In genomic region chr20:9838035-9838377, GRCh38 we compare ENCODE assay signal across 11 cellular contexts. TPM values are rescaled to one million over a fixed set of nuclear protein-coding genes. Genes with fewer than 3 reads are reported as not detected.
DNase-seq lines count a peak whose midpoint lies in the region; ATAC-seq, FAIRE-seq and TF ChIP-seq lines count a peak whose summit lies in the region.
"Had no signal": no experiment of that assay in that cellular context is flagged by ENCODE, and none has a peak within 500 bp of the region (broad histone marks: within the 10 kb centered on the region; RNA-seq: fewer than 3 reads in every experiment).

No MANE protein-coding gene starts in this region.

- H3K36me3 ChIP-seq in astrocyte (ENCODE audit: insufficient read depth, low read length) (no peaks in the 10 kb centered on the region), iPS-20b (ENCODE audit: insufficient read depth, low read depth, low read length) (no peaks in the 10 kb centered on the region), tibial artery (no peaks in the 10 kb centered on the region), right atrium auricular region (no peaks in the 10 kb centered on the region)

- no peaks in the 10 kb centered on the region for H3K36me3 Mint-ChIP-seq in astrocyte (ENCODE audit: low read depth, unreplicated experiment)
- no peaks in the 10 kb centered on the region for H3K36me3 Mint-ChIP-seq in CD4-positive, alpha-beta T cell (ENCODE audit: low read depth)
- H3K36me3 Mint-ChIP-seq: activated naive CD4-positive, alpha-beta T cell treated with anti-CD3 and anti-CD28 coated beads, Interleukin-2, amount 50 U/mL, for 24 hours had no signal

- H3K9ac ChIP-seq in astrocyte (ENCODE audit: low read length) (no peak overlapping the region), iPS-20b (ENCODE audit: low read depth, low read length) (no peak overlapping the region)

- no peaks in the 10 kb centered on the region for H3K79me2 ChIP-seq in astrocyte (ENCODE audit: insufficient read depth, low read length)

- H3K27me3 Mint-ChIP-seq in astrocyte (ENCODE audit: low read depth, unreplicated experiment): peaks cover 30% of the 10 kb centered on the region
- peaks cover 54% of the 10 kb centered on the region for H3K27me3 Mint-ChIP-seq in CD4-positive, alpha-beta T cell

- no peaks in the 10 kb centered on the region for H4K20me1 ChIP-seq in astrocyte (ENCODE audit: insufficient read depth, low read length)

- intact Hi-C loops in tibial artery (cut with DNase I; ENCODE audit: low total_unique reads): no loop called here
- intact Hi-C loops in CD4-positive, alpha-beta T cell (cut with DNase I, micrococcal nuclease): no loop called here

- H3K4me1 ChIP-seq in astrocyte (ENCODE audit: insufficient read depth, low read length) (no peaks in the 10 kb centered on the region), iPS-20b (ENCODE audit: insufficient read depth, low read length) (peaks cover 3% of the 10 kb centered on the region; the same call in 1 of the 2 replicates), tibial artery (peaks cover 0 to 16% (median 3%) of the 10 kb centered on the region in 4 donors), right atrium auricular region (peaks cover 0 to 8% of the 10 kb centered on the region in 2 donors)

- peak; percentile 60 for DNase-seq in NCI-H1105 treated with DMSO at 0.1 percent for 48 hours (lab: John Stamatoyannopoulos, UW)
- no peak for DNase-seq in NCI-H1105 (lab: John Stamatoyannopoulos, UW)
- DNase-seq in astrocyte (ENCODE audit: low read depth): no peak
- DNase-seq in tibial artery: no peak
- no peak for DNase-seq in SIG-M5 treated with dmso at 0.1 percent for 504 hours (lab: John Stamatoyannopoulos, UW; ENCODE audit: unreplicated experiment)
- DNase-seq in CD4-positive, alpha-beta T cell: no peak
- DNase-seq in right atrium auricular region (ENCODE audit: low spot score): no peak
- DNase-seq: stimulated activated CD4-positive, alpha-beta T cell treated with anti-CD3 and anti-CD28 coated beads, Interleukin-4, amount 100 ng/mL, for 24 hours had no signal

- H3K9me3 Mint-ChIP-seq in astrocyte (ENCODE audit: unreplicated experiment): no peaks in the 10 kb centered on the region
- H3K9me3 Mint-ChIP-seq in CD4-positive, alpha-beta T cell: peaks cover 4% of the 10 kb centered on the region

- no peak for FAIRE-seq in astrocyte (lab: Jason Lieb, UNC)
- FAIRE-seq: A204.1 had no signal

- POLR2A ChIA-PET in CD4-positive, alpha-beta T cell (lab: Charles Lee): no interaction called here

- H3K27me3 ChIP-seq in astrocyte (ENCODE audit: insufficient read depth, low read length): peaks cover 3% of the 10 kb centered on the region
- peaks cover 35% of the 10 kb centered on the region for H3K27me3 ChIP-seq in iPS-20b (ENCODE audit: insufficient read depth, low read length)
- peaks cover 0 to 19% of the 10 kb centered on the region in 2 donors for H3K27me3 ChIP-seq in tibial artery
- H3K27me3 ChIP-seq in CD4-positive, alpha-beta T cell (ENCODE audit: control insufficient read depth, insufficient read depth, low read length): peaks cover 15% of the 10 kb centered on the region
- H3K27me3 ChIP-seq in right atrium auricular region: no peaks in the 10 kb centered on the region

- no peaks in the 10 kb centered on the region for H3K4me1 Mint-ChIP-seq in astrocyte (ENCODE audit: low read depth, unreplicated experiment)
- no peaks in the 10 kb centered on the region for H3K4me1 Mint-ChIP-seq in CD4-positive, alpha-beta T cell (ENCODE audit: low read depth)

- TF ChIP-seq CTCF in astrocyte (IDR thresholded peaks at IDR 0.05; ENCODE audit: insufficient read depth, low read depth, low read length) (no peak), tibial artery (IDR thresholded peaks at IDR 0.05) (no peak), right atrium auricular region (IDR thresholded peaks at IDR 0.05) (no peak)
- TF ChIP-seq CTCF in CD4-positive, alpha-beta T cell (IDR thresholded peaks at IDR 0.05): no peak

- ATAC-seq in CD4-positive, alpha-beta T cell (ENCODE audit: poor library complexity): no peak

- CTCF ChIA-PET in CD4-positive, alpha-beta T cell (lab: Charles Lee): no interaction called here

- no peak overlapping the region for H3K27ac ChIP-seq in astrocyte (ENCODE audit: low read depth, low read length)
- H3K27ac ChIP-seq in iPS-20b (ENCODE audit: low read length): no peak overlapping the region
- no peak overlapping the region for H3K27ac ChIP-seq in tibial artery
- H3K27ac ChIP-seq in CD4-positive, alpha-beta T cell (ENCODE audit: low read depth, low read length): no peak overlapping the region
- no peak overlapping the region for H3K27ac ChIP-seq in right atrium auricular region

- H3K27ac Mint-ChIP-seq in astrocyte (ENCODE audit: unreplicated experiment): no peak overlapping the region
- H3K27ac Mint-ChIP-seq in CD4-positive, alpha-beta T cell: no peak overlapping the region
- H3K27ac Mint-ChIP-seq: activated naive CD4-positive, alpha-beta T cell treated with anti-CD3 and anti-CD28 coated beads, Interleukin-2, amount 50 U/mL, for 24 hours had no signal

- H2AFZ ChIP-seq in astrocyte (ENCODE audit: low read depth, low read length): peak overlapping the region; percentile 87

- peak overlapping the region; percentile 80 for H3K4me3 Mint-ChIP-seq in astrocyte (ENCODE audit: unreplicated experiment)
- no peak overlapping the region for H3K4me3 Mint-ChIP-seq in CD4-positive, alpha-beta T cell
- H3K4me3 Mint-ChIP-seq: activated naive CD4-positive, alpha-beta T cell treated with anti-CD3 and anti-CD28 coated beads, Interleukin-2, amount 50 U/mL, for 24 hours had no signal

- no peaks in the 10 kb centered on the region for H3K9me3 ChIP-seq in astrocyte (ENCODE audit: insufficient read depth, low read depth, low read length)
- H3K9me3 ChIP-seq in iPS-20b (ENCODE audit: insufficient read depth, low read depth, low read length): no peaks in the 10 kb centered on the region
- no peaks in the 10 kb centered on the region for H3K9me3 ChIP-seq in tibial artery
- H3K9me3 ChIP-seq in CD4-positive, alpha-beta T cell (ENCODE audit: control insufficient read depth, low read length): no peaks in the 10 kb centered on the region
- peaks cover 0 to 10% of the 10 kb centered on the region in 2 donors for H3K9me3 ChIP-seq in right atrium auricular region

- peak overlapping the region; percentile 55 for H3K4me3 ChIP-seq in astrocyte (ENCODE audit: insufficient read depth, low read depth, low read length)
- peak overlapping the region; percentile 69 for H3K4me3 ChIP-seq in iPS-20b (ENCODE audit: low read length)
- peak overlapping the region; percentile 42 to 48 for H3K4me3 ChIP-seq in tibial artery
- H3K4me3 ChIP-seq in right atrium auricular region: no peak overlapping the region

- H3K4me2 ChIP-seq in astrocyte (ENCODE audit: low read length): peak overlapping the region; percentile 84

RNA-seq across cellular contexts. Expression of gene PAK5, which starts 0.9 kb away (rescaled TPM):
- 0.16 and 0.19 TPM in 2 replicates for total RNA-seq in astrocyte
- not detected for total RNA-seq in CD4-positive, alpha-beta T cell
- under 1 TPM in 1 of 2 donors, not detected in 1; 0.12 TPM for total RNA-seq in right atrium auricular region

Comparison
In these comparisons a context has a peak if more than half of its experiments do, and no peak if none do; other contexts are left out.
1. H3K4me3 ChIP-seq: peak in astrocyte (single experiment), iPS-20b (single experiment) and tibial artery (2 of 2); none in right atrium auricular region (0 of 2).